ENCODE assay signal across 8 cellular contexts in the genomic region with DNA sequence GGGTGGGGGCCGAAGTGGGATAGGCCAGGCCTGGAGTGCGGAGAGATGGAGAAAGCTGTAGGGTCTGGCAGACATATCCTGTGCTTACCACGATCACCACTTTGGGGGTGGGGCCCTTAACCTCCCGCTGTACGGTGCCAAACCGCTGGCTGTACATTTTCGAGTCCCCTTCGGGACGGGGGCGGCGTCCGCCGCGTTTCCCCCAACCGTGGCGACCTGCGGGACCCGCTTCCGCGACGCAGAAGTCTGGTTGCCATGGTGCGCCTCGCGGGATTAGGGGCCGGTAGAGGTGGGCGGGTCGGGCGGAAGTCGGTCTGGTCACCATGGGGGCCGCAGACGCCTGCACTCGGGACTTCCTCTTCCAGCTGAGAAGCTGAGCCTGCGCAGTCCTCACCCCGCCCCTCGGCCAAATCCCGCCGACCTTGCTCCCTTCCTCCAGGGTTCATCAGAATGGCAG. TPM values are rescaled to one million over a fixed set of nuclear protein-coding genes. Genes with fewer than 3 reads are reported as not detected.
DNase-seq lines count a peak whose midpoint lies in the region; ATAC-seq and TF ChIP-seq lines count a peak whose summit lies in the region.

A gene with protein sequence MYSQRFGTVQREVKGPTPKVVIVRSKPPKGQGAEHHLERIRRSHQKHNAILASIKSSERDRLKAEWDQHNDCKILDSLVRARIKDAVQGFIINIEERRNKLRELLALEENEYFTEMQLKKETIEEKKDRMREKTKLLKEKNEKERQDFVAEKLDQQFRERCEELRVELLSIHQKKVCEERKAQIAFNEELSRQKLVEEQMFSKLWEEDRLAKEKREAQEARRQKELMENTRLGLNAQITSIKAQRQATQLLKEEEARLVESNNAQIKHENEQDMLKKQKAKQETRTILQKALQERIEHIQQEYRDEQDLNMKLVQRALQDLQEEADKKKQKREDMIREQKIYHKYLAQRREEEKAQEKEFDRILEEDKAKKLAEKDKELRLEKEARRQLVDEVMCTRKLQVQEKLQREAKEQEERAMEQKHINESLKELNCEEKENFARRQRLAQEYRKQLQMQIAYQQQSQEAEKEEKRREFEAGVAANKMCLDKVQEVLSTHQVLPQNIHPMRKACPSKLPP (minus strand): TSS at position 248 of the 457 bp plus-strand sequence. CDS start 91 bp downstream, at position 157.

- H3K4me1 ChIP-seq in CD4-positive, CD25-positive, alpha-beta regulatory T cell (ENCODE audit: control insufficient read depth, insufficient read depth, low read length, poor library complexity, severe bottlenecking) = peaks cover 26% of the 10 kb centered on the region
- H3K4me1 ChIP-seq in effector memory CD4-positive, alpha-beta T cell (ENCODE audit: control insufficient read depth, insufficient read depth, low read length, poor library complexity, severe bottlenecking) = peaks cover 4% of the 10 kb centered on the region

- POLR2A ChIA-PET in activated CD8-positive, alpha-beta T cell treated with anti-CD3 and anti-CD28 coated beads for 36 hours (lab: Charles Lee) = interaction anchor here (0.7 to 1.6 kb wide), 4 partner anchors 15 to 780 kb away, joined by 3 to 5 read pairs (median 4); a partner anchor contains a TSS

- peaks cover 19% of the 10 kb centered on the region for H3K36me3 ChIP-seq in CD4-positive, CD25-positive, alpha-beta regulatory T cell (ENCODE audit: control insufficient read depth, insufficient read depth, low read length)
- H3K36me3 ChIP-seq in effector memory CD4-positive, alpha-beta T cell (ENCODE audit: control insufficient read depth, insufficient read depth, low read length) = peaks cover 10% of the 10 kb centered on the region

- peak within 1 kb of the TSS; percentile 79 to 94 (median 88) for H3K4me3 Mint-ChIP-seq in CD4-positive, CD25-positive, alpha-beta regulatory T cell
- peak within 1 kb of the TSS; percentile 70 for H3K4me3 Mint-ChIP-seq in activated CD8-positive, alpha-beta T cell treated with anti-CD3 and anti-CD28 coated beads for 36 hours

- CTCF ChIA-PET in activated CD8-positive, alpha-beta T cell treated with anti-CD3 and anti-CD28 coated beads for 36 hours (lab: Charles Lee) = interaction anchor here (0.9 to 3.1 kb wide), 5 partner anchors 13 to 91 kb away, joined by 3 to 21 read pairs (median 4); a partner anchor contains a TSS

- H3K27ac ChIP-seq in CD4-positive, CD25-positive, alpha-beta regulatory T cell (ENCODE audit: insufficient read depth, low read length, poor library complexity, severe bottlenecking) = peak within 1 kb of the TSS; percentile 50
- peak within 1 kb of the TSS; percentile 47 for H3K27ac ChIP-seq in effector memory CD4-positive, alpha-beta T cell (ENCODE audit: insufficient read depth, low read length, poor library complexity, severe bottlenecking)

- TF ChIP-seq CTCF in activated CD8-positive, alpha-beta T cell treated with anti-CD3 and anti-CD28 coated beads for 36 hours (IDR thresholded peaks at IDR 0.05) = no peak

- H3K9me3 Mint-ChIP-seq in CD4-positive, CD25-positive, alpha-beta regulatory T cell = no peaks in the 10 kb centered on the region
- H3K9me3 Mint-ChIP-seq in activated CD8-positive, alpha-beta T cell treated with anti-CD3 and anti-CD28 coated beads for 36 hours = no peaks in the 10 kb centered on the region

- H3K4me1 Mint-ChIP-seq in CD4-positive, CD25-positive, alpha-beta regulatory T cell = peaks cover 6 to 31% (median 20%) of the 10 kb centered on the region in 4 donors
- peaks cover 27% of the 10 kb centered on the region for H3K4me1 Mint-ChIP-seq in activated CD8-positive, alpha-beta T cell treated with anti-CD3 and anti-CD28 coated beads for 36 hours (ENCODE audit: low read depth)

- H3K27me3 ChIP-seq in CD4-positive, CD25-positive, alpha-beta regulatory T cell (ENCODE audit: control insufficient read depth, insufficient read depth, low read length) = no peaks in the 10 kb centered on the region
- no peaks in the 10 kb centered on the region for H3K27me3 ChIP-seq in effector memory CD4-positive, alpha-beta T cell (replicated peaks; ENCODE audit: control insufficient read depth, insufficient read depth, low read length, poor library complexity, severe bottlenecking)

- peak; percentile 77 to 92 (median 79) for DNase-seq in CD4-positive, CD25-positive, alpha-beta regulatory T cell
- DNase-seq in NCI-H82 (lab: John Stamatoyannopoulos, UW) (peak; percentile 93), medulla oblongata (ENCODE audit: extremely low spot score) (peak; percentile 88)
- DNase-seq in activated CD8-positive, alpha-beta T cell treated with anti-CD3 and anti-CD28 coated beads for 36 hours = peak; percentile 95
- DNase-seq in effector memory CD4-positive, alpha-beta T cell = peak; percentile 68 to 76 (median 74)
- DNase-seq in stimulated activated CD4-positive, alpha-beta T cell treated with anti-CD3 and anti-CD28 coated beads, TNF-alpha, amount 100 ng/mL, for 24 hours (ENCODE audit: low read depth in 3 of 3) = peak; percentile 66 to 90 (median 76)

- H3K27me3 Mint-ChIP-seq in CD4-positive, CD25-positive, alpha-beta regulatory T cell = peaks cover 10% of the 10 kb centered on the region
- H3K27me3 Mint-ChIP-seq in activated CD8-positive, alpha-beta T cell treated with anti-CD3 and anti-CD28 coated beads for 36 hours = no peaks in the 10 kb centered on the region

- no peaks in the 10 kb centered on the region for H3K9me3 ChIP-seq in CD4-positive, CD25-positive, alpha-beta regulatory T cell (ENCODE audit: control insufficient read depth in 2 of 2, low read length in 2 of 2)
- no peaks in the 10 kb centered on the region for H3K9me3 ChIP-seq in effector memory CD4-positive, alpha-beta T cell (ENCODE audit: control insufficient read depth, low read length)

- peak; percentile 87 to 93 for ATAC-seq in CD4-positive, CD25-positive, alpha-beta regulatory T cell (ENCODE audit: low read depth in 2 of 2)
- peak; percentile 73 for ATAC-seq in GM19395 (IDR thresholded peaks at IDR 0.05; ENCODE audit: unreplicated experiment)
- peak; percentile 68 for ATAC-seq in HG03521 (IDR thresholded peaks at IDR 0.05; ENCODE audit: unreplicated experiment)
- ATAC-seq in activated CD8-positive, alpha-beta T cell treated with anti-CD3 and anti-CD28 coated beads for 36 hours = peak; percentile 91

- H3K27ac Mint-ChIP-seq in CD4-positive, CD25-positive, alpha-beta regulatory T cell = peak within 1 kb of the TSS; percentile 29 to 89 (median 85)
- peak within 1 kb of the TSS; percentile 79 for H3K27ac Mint-ChIP-seq in activated CD8-positive, alpha-beta T cell treated with anti-CD3 and anti-CD28 coated beads for 36 hours

- H3K36me3 Mint-ChIP-seq in CD4-positive, CD25-positive, alpha-beta regulatory T cell = peaks cover 13% of the 10 kb centered on the region
- H3K36me3 Mint-ChIP-seq in activated CD8-positive, alpha-beta T cell treated with anti-CD3 and anti-CD28 coated beads for 36 hours (ENCODE audit: low read depth) = peaks cover 21% of the 10 kb centered on the region

- H3K4me3 ChIP-seq in CD4-positive, CD25-positive, alpha-beta regulatory T cell (ENCODE audit: low read depth, low read length) = peak within 1 kb of the TSS; percentile 67
- peak within 1 kb of the TSS; percentile 60 for H3K4me3 ChIP-seq in effector memory CD4-positive, alpha-beta T cell (ENCODE audit: insufficient read depth, low read depth, low read length, poor library complexity, severe bottlenecking)

- intact Hi-C loops in activated CD8-positive, alpha-beta T cell treated with anti-CD3 and anti-CD28 coated beads for 36 hours (cut with micrococcal nuclease) = loop anchor here (1.0 kb wide), 1 partner anchor 21 kb away; a partner anchor contains a TSS

RNA-seq across cellular contexts. Expression of the gene that starts here (rescaled TPM):
- total RNA-seq in CD4-positive, CD25-positive, alpha-beta regulatory T cell = 0.35 TPM
- polyA plus RNA-seq in CD4-positive, CD25-positive, alpha-beta regulatory T cell = under 1 TPM in 1 of 4 donors, not detected in 3; 0.27 TPM
- under 1 TPM; 0.27 to 0.76 TPM for total RNA-seq in activated CD8-positive, alpha-beta T cell treated with anti-CD3 and anti-CD28 coated beads for 36 hours

Comparison
In these comparisons a context has a peak if more than half of its experiments do, and no peak if none do; other contexts are left out.
1. Peak in every context shown above with its lines: DNase-seq, ATAC-seq, H3K4me3 ChIP-seq and H3K27ac ChIP-seq.
2. Peak in DNase-seq, ATAC-seq, H3K4me3 ChIP-seq and H3K27ac ChIP-seq in CD4-positive, CD25-positive, alpha-beta regulatory T cell; RNA of the gene not detected or under 1 TPM.
3. Peak in DNase-seq and ATAC-seq in activated CD8-positive, alpha-beta T cell treated with anti-CD3 and anti-CD28 coated beads for 36 hours; RNA of the gene not detected or under 1 TPM.